ENCODE assay signal across 13 cellular contexts in the genomic region with DNA sequence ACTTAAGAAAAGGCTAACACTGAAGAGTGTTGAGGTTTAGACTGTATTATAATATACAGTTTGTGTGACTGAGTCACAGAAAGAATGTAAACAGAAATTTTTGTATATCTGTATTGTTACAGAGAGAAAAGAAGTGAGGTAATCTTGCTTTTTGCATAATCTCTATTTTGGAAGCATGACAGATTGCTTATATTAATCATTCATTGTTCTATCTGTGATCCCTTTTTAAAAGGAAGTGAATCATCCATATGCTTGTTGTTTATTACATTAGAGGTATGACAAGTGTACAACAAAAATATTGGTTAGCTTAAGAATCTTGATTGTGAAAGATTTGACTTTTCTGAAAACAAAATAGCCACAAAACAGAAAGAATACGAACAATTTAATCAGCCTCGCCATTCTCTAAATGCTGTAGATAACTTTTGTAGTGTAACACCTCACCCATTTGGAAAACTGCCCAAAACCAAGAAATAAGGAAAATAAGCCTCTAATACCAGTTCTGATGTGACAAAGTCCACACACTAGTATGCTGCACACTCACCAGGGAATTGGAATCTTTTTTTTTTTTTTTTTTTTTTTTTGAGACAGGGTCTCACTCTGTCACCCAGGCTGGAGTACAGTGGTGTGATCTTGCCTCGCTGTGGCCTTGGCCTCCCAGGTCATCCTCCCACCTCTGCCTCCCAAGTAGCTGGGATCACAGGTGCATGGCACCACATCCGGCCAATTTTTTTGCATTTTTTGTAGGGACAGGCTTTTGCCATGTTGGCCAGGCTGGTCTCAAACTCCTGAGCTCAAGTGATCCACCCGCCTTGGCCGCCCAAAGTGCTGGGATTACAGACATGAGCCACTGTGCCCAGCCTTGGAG.
DNase-seq lines count a peak whose midpoint lies in the region; ATAC-seq and TF ChIP-seq lines count a peak whose summit lies in the region.
"Had no signal": no experiment of that assay in that cellular context is flagged by ENCODE, and none has a peak within 500 bp of the region (broad histone marks: within the 10 kb centered on the region; RNA-seq: fewer than 3 reads in every experiment).

No MANE protein-coding gene starts in this region.

- H3K4me1 ChIP-seq in right cardiac atrium (ENCODE audit: control insufficient read depth, insufficient read depth, low read length) (peaks cover 1% of the 10 kb centered on the region), thyroid gland (no peaks in the 10 kb centered on the region)

- no peaks in the 10 kb centered on the region for H3K36me3 ChIP-seq in thyroid gland

- H3K4me3 ChIP-seq in right cardiac atrium (ENCODE audit: low read length) (no peak overlapping the region), thyroid gland (replicated peaks in 1 of 3) (no peak overlapping the region)

- H3K27ac Mint-ChIP-seq in stimulated activated effector memory CD8-positive, alpha-beta T cell treated with anti-CD3 and anti-CD28 coated beads, Interleukin-12 subunit alpha, Interleukin-12 subunit beta, amount 100 ng/mL, for 72 hours = no peak overlapping the region
- H3K27ac Mint-ChIP-seq: activated naive CD4-positive, alpha-beta T cell treated with anti-CD3 and anti-CD28 coated beads, Interleukin-2, amount 10 ng/mL, durations not matched to agents 7 days and 5 days; stimulated activated memory B cell treated with anti-CD40 and anti-IgM and Interleukin-4, amounts not matched to agents 10 μg/mL and 1 μg/mL and 100 μg/mL, for 72 hours had no signal

- H3K27ac ChIP-seq in right cardiac atrium (ENCODE audit: low read length) = peak overlapping the region; percentile 37
- no peak overlapping the region for H3K27ac ChIP-seq in thyroid gland

- H3K9me3 ChIP-seq in right cardiac atrium (ENCODE audit: control insufficient read depth, low read length) = no peaks in the 10 kb centered on the region
- H3K9me3 ChIP-seq in thyroid gland = no peaks in the 10 kb centered on the region

- ATAC-seq in right cardiac atrium (peak; percentile 40 to 45), Right ventricle myocardium superior (ENCODE audit: poor library complexity) (no peak)
- ATAC-seq in stimulated activated naive CD8-positive, alpha-beta T cell treated with anti-CD3 and anti-CD28 coated beads, Interleukin-15, Interleukin-2, amounts not matched to agents 100 U/mL and 50 U/mL, for 24 hours = no peak
- no peak for ATAC-seq in stimulated activated effector memory CD8-positive, alpha-beta T cell treated with anti-CD3 and anti-CD28 coated beads, Interleukin-12 subunit alpha, Interleukin-12 subunit beta, amount 100 ng/mL, for 72 hours
- ATAC-seq: stimulated activated memory B cell treated with anti-CD40 and anti-IgM and Interleukin-4, amounts not matched to agents 10 μg/mL and 1 μg/mL and 100 μg/mL, for 72 hours had no signal

- TF ChIP-seq CTCF in thyroid gland (IDR thresholded peaks at IDR 0.05) = no peak

- H3K27me3 ChIP-seq in right cardiac atrium (ENCODE audit: control insufficient read depth, insufficient read depth) (no peaks in the 10 kb centered on the region), thyroid gland (no peaks in the 10 kb centered on the region)

- no peak for TF ChIP-seq POLR2A in thyroid gland (IDR thresholded peaks at IDR 0.05)

- no peak for DNase-seq in right cardiac atrium
- no peak for DNase-seq in Right ventricle myocardium superior
- peak; percentile 52 for DNase-seq in astrocyte of the hippocampus (ENCODE audit: low read depth, low spot score)
- peak; percentile 89 for DNase-seq in iris pigment epithelial cell (ENCODE audit: low read depth)
- DNase-seq in stimulated activated naive CD8-positive, alpha-beta T cell treated with anti-CD3 and anti-CD28 coated beads, Interleukin-15, Interleukin-2, amounts not matched to agents 100 U/mL and 50 U/mL, for 24 hours = no peak
- DNase-seq in thyroid gland = no peak
- DNase-seq in stimulated activated effector memory CD8-positive, alpha-beta T cell treated with anti-CD3 and anti-CD28 coated beads, Interleukin-12 subunit alpha, Interleukin-12 subunit beta, amount 100 ng/mL, for 72 hours (ENCODE audit: low spot score in 2 of 2) = no peak
- DNase-seq in effector CD8-positive, alpha-beta T cell (lab: John Stamatoyannopoulos, UW) = no peak
- DNase-seq: activated naive CD4-positive, alpha-beta T cell treated with anti-CD3 and anti-CD28 coated beads, Interleukin-2, amount 10 ng/mL, durations not matched to agents 7 days and 5 days; Kasumi-1; NCI-H510A; T-helper 1 cell had no signal

- 73% methylated on average over 6 of the region's 6 CpGs for WGBS in right cardiac atrium
- 89 to 92% methylated on average over 6 of the region's 6 CpGs for WGBS in thyroid gland, 2 donors

- intact Hi-C loops in right cardiac atrium (cut with DNase I) = no loop called here
- intact Hi-C loops in Right ventricle myocardium superior (cut with DNase I) = no loop called here
- intact Hi-C loops in thyroid gland (cut with DNase I) = no loop called here

- H3K4me1 Mint-ChIP-seq in stimulated activated effector memory CD8-positive, alpha-beta T cell treated with anti-CD3 and anti-CD28 coated beads, Interleukin-12 subunit alpha, Interleukin-12 subunit beta, amount 100 ng/mL, for 72 hours = no peaks in the 10 kb centered on the region
- H3K4me1 Mint-ChIP-seq: stimulated activated memory B cell treated with anti-CD40 and anti-IgM and Interleukin-4, amounts not matched to agents 10 μg/mL and 1 μg/mL and 100 μg/mL, for 72 hours had no signal

- no peaks in the 10 kb centered on the region for H3K9me3 Mint-ChIP-seq in stimulated activated effector memory CD8-positive, alpha-beta T cell treated with anti-CD3 and anti-CD28 coated beads, Interleukin-12 subunit alpha, Interleukin-12 subunit beta, amount 100 ng/mL, for 72 hours
- H3K9me3 Mint-ChIP-seq: activated naive CD4-positive, alpha-beta T cell treated with anti-CD3 and anti-CD28 coated beads, Interleukin-2, amount 10 ng/mL, durations not matched to agents 7 days and 5 days; stimulated activated memory B cell treated with anti-CD40 and anti-IgM and Interleukin-4, amounts not matched to agents 10 μg/mL and 1 μg/mL and 100 μg/mL, for 72 hours had no signal

- no peak overlapping the region for H3K4me3 Mint-ChIP-seq in stimulated activated effector memory CD8-positive, alpha-beta T cell treated with anti-CD3 and anti-CD28 coated beads, Interleukin-12 subunit alpha, Interleukin-12 subunit beta, amount 100 ng/mL, for 72 hours
- H3K4me3 Mint-ChIP-seq: activated naive CD4-positive, alpha-beta T cell treated with anti-CD3 and anti-CD28 coated beads, Interleukin-2, amount 10 ng/mL, durations not matched to agents 7 days and 5 days; stimulated activated memory B cell treated with anti-CD40 and anti-IgM and Interleukin-4, amounts not matched to agents 10 μg/mL and 1 μg/mL and 100 μg/mL, for 72 hours had no signal

- H3K36me3 Mint-ChIP-seq in stimulated activated effector memory CD8-positive, alpha-beta T cell treated with anti-CD3 and anti-CD28 coated beads, Interleukin-12 subunit alpha, Interleukin-12 subunit beta, amount 100 ng/mL, for 72 hours = no peaks in the 10 kb centered on the region
- H3K36me3 Mint-ChIP-seq: activated naive CD4-positive, alpha-beta T cell treated with anti-CD3 and anti-CD28 coated beads, Interleukin-2, amount 10 ng/mL, durations not matched to agents 7 days and 5 days had no signal

Comparison
In these comparisons a context has a peak if more than half of its experiments do, and no peak if none do; other contexts are left out.
1. ATAC-seq: peak in right cardiac atrium (2 of 2); none in Right ventricle myocardium superior (single experiment), stimulated activated naive CD8-positive, alpha-beta T cell treated with anti-CD3 and anti-CD28 coated beads, Interleukin-15, Interleukin-2, amounts not matched to agents 100 U/mL and 50 U/mL, for 24 hours (single experiment) and stimulated activated effector memory CD8-positive, alpha-beta T cell treated with anti-CD3 and anti-CD28 coated beads, Interleukin-12 subunit alpha, Interleukin-12 subunit beta, amount 100 ng/mL, for 72 hours (single experiment).
2. DNase-seq: peak in astrocyte of the hippocampus (single experiment) and iris pigment epithelial cell (single experiment); none in right cardiac atrium (0 of 3), Right ventricle myocardium superior (single experiment), stimulated activated naive CD8-positive, alpha-beta T cell treated with anti-CD3 and anti-CD28 coated beads, Interleukin-15, Interleukin-2, amounts not matched to agents 100 U/mL and 50 U/mL, for 24 hours (single experiment), thyroid gland (0 of 2), stimulated activated effector memory CD8-positive, alpha-beta T cell treated with anti-CD3 and anti-CD28 coated beads, Interleukin-12 subunit alpha, Interleukin-12 subunit beta, amount 100 ng/mL, for 72 hours (0 of 2) and effector CD8-positive, alpha-beta T cell (single experiment).